Comparison of ENCODE assay signal across 29 cellular contexts in genomic region chr5:116025831-116026230, GRCh38. TPM values are rescaled to one million over a fixed set of nuclear protein-coding genes. Genes with fewer than 3 reads are reported as not detected.
"Had no signal": no experiment of that assay in that cellular context is flagged by ENCODE, and none has a peak within 500 bp of the region (broad histone marks: within the 10 kb centered on the region; RNA-seq: fewer than 3 reads in every experiment).

No MANE protein-coding gene starts in this region.

- ATAC-seq: activated naive CD4-positive, alpha-beta T cell treated with anti-CD3 and anti-CD28 coated beads, Interleukin-2, amount 50 U/mL, for 72 hours; activated naive CD8-positive, alpha-beta T cell treated with anti-CD3 and anti-CD28 coated beads, Interleukin-2, amount 50 U/mL, for 24 hours; activated T-cell treated with anti-CD3 and anti-CD28 coated beads, Interleukin-2, amount 50 U/mL, for 4 hours; K562; Panc1; Right ventricle myocardium inferior had no signal

- H3K27ac ChIP-seq: ascending aorta, SK-N-MC, VCaP had no signal

- H3K9me3 ChIP-seq: ascending aorta had no signal

- H3K36me3 ChIP-seq: ascending aorta had no signal

- H3K27me3 ChIP-seq: ascending aorta had no signal

- H3K4me3 ChIP-seq: ascending aorta, K562, SK-N-MC had no signal

- H3K4me1 ChIP-seq: ascending aorta had no signal

- DNase-seq: activated CD4-positive, alpha-beta memory T cell treated with anti-CD3 and anti-CD28 coated beads for 36 hours; activated CD4-positive, alpha-beta T cell treated with anti-CD3 and anti-CD28 coated beads, Interleukin-2, amount 10 ng/mL, durations not matched to agents 7 days and 5 days; activated CD4-positive, CD25-positive, alpha-beta regulatory T cell; activated CD8-positive, alpha-beta memory T cell treated with anti-CD3 and anti-CD28 coated beads for 24 hours; activated effector memory CD4-positive, alpha-beta T cell treated with anti-CD3 and anti-CD28 coated beads, Interleukin-2, amount 50 U/mL, for 16 hours; activated naive CD4-positive, alpha-beta T cell treated with Interleukin-2 at 50 U/mL for 16 hours; activated naive CD8-positive, alpha-beta T cell treated with anti-CD3 and anti-CD28 coated beads, Interleukin-2, amount 50 U/mL, for 24 hours; activated T-cell treated with anti-CD3 and anti-CD28 coated beads, Interleukin-2, amount 50 U/mL, for 4 hours; amniotic stem cell; Karpas-422; MM.1S; NCI-H1105; NCI-H1436 treated with DMSO at 0.1 percent for 48 hours; NCI-H187 treated with DMSO at 0.1 percent for 48 hours; NCI-H2081 treated with DMSO at 0.1 percent for 48 hours; NCI-H526; NCI-H82; OCI-M1; RPMI8226; T-helper 1 cell had no signal

RNA-seq across cellular contexts. Expression of gene ARL14EPL, which starts 6.4 kb away (rescaled TPM):
- total RNA-seq: activated CD4-positive, alpha-beta memory T cell treated with anti-CD3 and anti-CD28 coated beads for 36 hours; activated CD4-positive, alpha-beta T cell treated with anti-CD3 and anti-CD28 coated beads, Interleukin-2, amount 10 ng/mL, durations not matched to agents 7 days and 5 days; activated naive CD4-positive, alpha-beta T cell treated with anti-CD3 and anti-CD28 coated beads, Interleukin-2, amount 50 U/mL, for 72 hours; activated T-cell treated with anti-CD3 and anti-CD28 coated beads, Interleukin-2, amount 50 U/mL, for 4 hours; ascending aorta; NCI-H460; Right ventricle myocardium inferior; T-helper 2 cell treated with Interferon-gamma antibody and Interleukin-4, amounts not matched to agents 100 ng/mL and 5 ng/mL, for 36 hours had no signal
